Comparison of ENCODE assay signal across 8 cellular contexts in genomic region chr10:68332259-68333057, GRCh38. TPM values are rescaled to one million over a fixed set of nuclear protein-coding genes. Genes with fewer than 3 reads are reported as not detected.
DNase-seq lines count a peak whose midpoint lies in the region; ATAC-seq and TF ChIP-seq lines count a peak whose summit lies in the region.

Gene PBLD (minus strand): TSS chr10:68332928. CDS start chr10:68306844, 26,084 bp downstream.

- POLR2A ChIA-PET in AG04450 (lab: Yijun Ruan, JAX): interaction anchor here (0.5 to 2.0 kb wide), 22 partner anchors 8 to 439 kb away, joined by 3 to 17 read pairs (median 4); partner anchors contain the start of gene TET1

- intact Hi-C loops in lower leg skin (cut with DNase I; ENCODE audit: low total_unique reads): no loop called here

- 0 to 1% methylated on average over 47 to 51 of the region's 51 CpGs for whole genome bisulfite sequencing in lower leg skin, 2 donors

- H3K36me3 ChIP-seq in duodenal mucosa (ENCODE audit: control insufficient read depth in 1 of 2, insufficient read depth in 2 of 2, low read length in 2 of 2): no peaks in the 10 kb centered on the region

- peaks cover 45 to 46% of the 10 kb centered on the region in 2 donors for H3K4me1 ChIP-seq in duodenal mucosa (ENCODE audit: control insufficient read depth in 1 of 2, insufficient read depth in 2 of 2, low read length in 2 of 2)

- H3K27ac ChIP-seq in AG04450 (ENCODE audit: low read depth, low read length) (peak within 1 kb of the TSS; percentile 94), duodenal mucosa (ENCODE audit: low read depth, low read length) (peak within 1 kb of the TSS; percentile 95)

- DNase-seq in AG04450 (ENCODE audit: low read depth, low spot score) (no peak), NCI-H446 treated with DMSO at 0.1 percent for 48 hours (lab: John Stamatoyannopoulos, UW) (peak; percentile 47), lower leg skin (ENCODE audit: low spot score in 2 of 2) (peak; percentile 71 to 92)
- DNase-seq in activated CD4-positive, alpha-beta T cell treated with anti-CD3 and anti-CD28 coated beads, Interleukin-2, amount 50 U/mL, for 1 hour: peak; percentile 55
- DNase-seq in stimulated activated CD4-positive, alpha-beta T cell treated with anti-CD3 and anti-CD28 coated beads, Interleukin-4, amount 100 ng/mL, for 4 hours: peak; percentile 38 to 53

- H3K4me3 ChIP-seq in AG04450 (ENCODE audit: low read depth, low read length) (peak within 1 kb of the TSS; percentile 88), duodenal mucosa (ENCODE audit: low read depth in 1 of 2, low read length in 2 of 2) (peak within 1 kb of the TSS; percentile 91 to 94), lower leg skin (ENCODE audit: low read depth, poor library complexity, severe bottlenecking) (peak within 1 kb of the TSS; percentile 96)

- peak; percentile 63 for TF ChIP-seq CTCF in AG04450 (IDR thresholded peaks at IDR 0.05; ENCODE audit: low read depth, low read length)
- no peak for TF ChIP-seq CTCF in lower leg skin (IDR thresholded peaks at IDR 0.05)

- ATAC-seq in HG03196 (IDR thresholded peaks at IDR 0.05; ENCODE audit: unreplicated experiment): peak; percentile 27

- no peaks in the 10 kb centered on the region for H3K27me3 ChIP-seq in AG04450 (ENCODE audit: control insufficient read depth, insufficient read depth, low read length)
- H3K27me3 ChIP-seq in duodenal mucosa (ENCODE audit: control insufficient read depth in 1 of 2, insufficient read depth in 2 of 2, low read length in 2 of 2): no peaks in the 10 kb centered on the region

- H3K9ac ChIP-seq in duodenal mucosa (ENCODE audit: low read depth in 1 of 2, low read length in 2 of 2): peak within 1 kb of the TSS; percentile 94 to 99

- in situ Hi-C loops in GM18951 (cut with MboI; ENCODE audit: low sequenced_read_pairs, unreplicated experiment): no loop called here

- H3K9me3 ChIP-seq in AG04450 (ENCODE audit: control insufficient read depth, insufficient read depth, low read length) (no peaks in the 10 kb centered on the region), duodenal mucosa (ENCODE audit: control insufficient read depth in 1 of 2, low read length in 2 of 2) (no peaks in the 10 kb centered on the region)

- TF ChIP-seq POLR2A in GM18951 (IDR thresholded peaks at IDR 0.05; ENCODE audit: extremely low read depth, insufficient read depth, insufficient read length) (peak; percentile 63), lower leg skin (IDR thresholded peaks at IDR 0.05) (peak in 1 of 2 donors; percentile 41)

- CTCF ChIA-PET in AG04450 (lab: Charles Lee): interaction anchor here (0.6 to 3.0 kb wide), 7 partner anchors 16 to 477 kb away, joined by 3 to 16 read pairs (median 6); no protein-coding TSS in a partner anchor

RNA-seq across cellular contexts. Expression of gene PBLD, which starts in this region (rescaled TPM):
- 1.2 and 1.4 TPM in 2 replicates for polyA plus RNA-seq in AG04450 (2011; rRNA removed)
- 0.55 and 1.0 TPM in 2 replicates for polyA minus RNA-seq in AG04450 (2011; rRNA and poly(A)+ RNA removed)
- total RNA-seq in lower leg skin: 1 to 10 TPM; 2.0 to 3.6 (median 2.8) TPM
